8 cellular contexts compared by ENCODE assay signal in genomic region chr4:185210102-185210981, GRCh38. TPM values are rescaled to one million over a fixed set of nuclear protein-coding genes. Genes with fewer than 3 reads are reported as not detected.
DNase-seq lines count a peak whose midpoint lies in the region; ATAC-seq and TF ChIP-seq lines count a peak whose summit lies in the region.

No MANE protein-coding gene starts in this region.

- no peaks in the 10 kb centered on the region for H3K36me3 Mint-ChIP-seq in T-helper 17 cell (ENCODE audit: low read depth)

- H3K27me3 Mint-ChIP-seq in T-helper 17 cell: no peaks in the 10 kb centered on the region

- DNase-seq in AG20443 (ENCODE audit: low spot score) (peak; percentile 67), T-helper 17 cell (peak; percentile 26 to 38 (median 30)), brain pericyte (ENCODE audit: low read depth, low spot score) (peak; percentile 31), gastrocnemius medialis (peak; percentile 24 to 40), NCI-H1436 treated with DMSO at 0.1 percent for 48 hours (lab: John Stamatoyannopoulos, UW) (no peak)

- H3K27ac ChIP-seq in iPS-18a (ENCODE audit: low read length) (no peak overlapping the region), gastrocnemius medialis (peak overlapping the region; percentile 75 to 90 (median 82))

- H3K27ac Mint-ChIP-seq in T-helper 17 cell: peak overlapping the region; percentile 82

- TF ChIP-seq POLR2A in gastrocnemius medialis (IDR thresholded peaks at IDR 0.05): peak in 1 of 2 donors; percentile 49

- no peak for TF ChIP-seq CTCF in gastrocnemius medialis (IDR thresholded peaks at IDR 0.05 in 4 of 5, conservative IDR thresholded peaks at IDR 0.05 in 1 of 5)

- H3K4me1 Mint-ChIP-seq in T-helper 17 cell: peaks cover 29% of the 10 kb centered on the region

- H3K36me3 ChIP-seq in iPS-18a (ENCODE audit: control insufficient read depth, low read depth, low read length): no peaks in the 10 kb centered on the region
- no peaks in the 10 kb centered on the region for H3K36me3 ChIP-seq in gastrocnemius medialis

- H3K9ac ChIP-seq in iPS-18a (ENCODE audit: low read length): peak overlapping the region; percentile 6

- in situ Hi-C loops in gastrocnemius medialis (cut with MboI; ENCODE audit: low sequenced_read_pairs in 4 of 4): loop anchor here in 2 of 4 donors (25.0 kb wide), 2 partner anchors 177 to 402 kb away; partner anchors contain the start of genes ANKRD37 (in 1 of the 2) and LRP2BP (in 1 of the 2)

- peak; percentile 17 for ATAC-seq in GM19025 (IDR thresholded peaks at IDR 0.05; ENCODE audit: low read depth, unreplicated experiment)
- ATAC-seq in HG03196 (IDR thresholded peaks at IDR 0.05; ENCODE audit: unreplicated experiment): peak; percentile 21
- ATAC-seq in T-helper 17 cell: peak; percentile 38
- ATAC-seq in gastrocnemius medialis: peak; percentile 43 to 48

- H3K27me3 ChIP-seq in iPS-18a (ENCODE audit: control insufficient read depth, insufficient read depth, low read length) (peaks cover 50% of the 10 kb centered on the region), gastrocnemius medialis (no peaks in the 10 kb centered on the region)

- H3K4me1 ChIP-seq in iPS-18a (ENCODE audit: control insufficient read depth, low read depth, low read length) (peaks cover 22% of the 10 kb centered on the region), gastrocnemius medialis (peaks cover 14 to 16% of the 10 kb centered on the region in 2 donors)

- no peaks in the 10 kb centered on the region for H3K9me3 ChIP-seq in T-helper 17 cell (ENCODE audit: control insufficient read depth, low read length, poor library complexity, severe bottlenecking)
- no peaks in the 10 kb centered on the region for H3K9me3 ChIP-seq in iPS-18a (ENCODE audit: control insufficient read depth, low read depth, low read length)
- no peaks in the 10 kb centered on the region for H3K9me3 ChIP-seq in gastrocnemius medialis

- peak overlapping the region; percentile 88 for H3K4me3 Mint-ChIP-seq in T-helper 17 cell

- H3K4me3 ChIP-seq in iPS-18a (ENCODE audit: low read length) (peak overlapping the region; percentile 73), gastrocnemius medialis (peak overlapping the region; percentile 56 to 80 (median 68))

- intact Hi-C loops in gastrocnemius medialis (cut with DNase I; ENCODE audit: low total_unique reads): loop anchor here (5.0 to 10.0 kb wide), 2 partner anchors 47 to 94 kb away; no protein-coding TSS in a partner anchor

RNA-seq across cellular contexts. Expression of gene SNX25, which starts 0.9 kb away (rescaled TPM):
- 10 to 100 TPM; 13.2 to 20.4 TPM for total RNA-seq in T-helper 17 cell
- 10 to 100 TPM; 11.3 to 17.3 (median 13.4) TPM for total RNA-seq in gastrocnemius medialis

RNA-seq across cellular contexts. Expression of gene CFAP97, which starts 6.5 kb away (rescaled TPM):
- total RNA-seq in T-helper 17 cell (10 to 100 TPM; 41.9 to 50.0 TPM), gastrocnemius medialis (10 to 100 TPM in 2 of 4 donors, 1 to 10 TPM in 2; 6.5 to 14.1 (median 10.8) TPM)
